ENCODE assay signal across 34 cellular contexts in genomic region chr6:65852369-65852852, GRCh38.
"Had no signal": no experiment of that assay in that cellular context is flagged by ENCODE, and none has a peak within 500 bp of the region (broad histone marks: within the 10 kb centered on the region; RNA-seq: fewer than 3 reads in every experiment).

No MANE protein-coding gene starts in this region.

- H3K4me2 ChIP-seq: KMS-11 had no signal

- H3K27ac ChIP-seq: KMS-11 had no signal

- H3K36me3 ChIP-seq: MG63 had no signal

- H3K9me3 ChIP-seq: MG63 had no signal

- H3K4me3 ChIP-seq: MG63 had no signal

- H3K27me3 ChIP-seq: MG63 had no signal

- DNase-seq: Karpas-422, Kasumi-1, KG1, MG63, MM.1S, MV-4-11, NCI-H1048, NCI-H1092, NCI-H1092 treated with DMSO at 0.1 percent for 48 hours, NCI-H1105, NCI-H1105 treated with DMSO at 0.1 percent for 48 hours, NCI-H1417, NCI-H1417 treated with DMSO at 0.1 percent for 48 hours, NCI-H1436, NCI-H1436 treated with DMSO at 0.1 percent for 48 hours, NCI-H146, NCI-H1694, NCI-H1694 treated with DMSO at 0.1 percent for 48 hours, NCI-H187, NCI-H187 treated with DMSO at 0.1 percent for 48 hours, NCI-H1930, NCI-H2029, NCI-H2029 treated with DMSO at 0.1 percent for 48 hours, NCI-H2081, NCI-H2081 treated with DMSO at 0.1 percent for 48 hours, NCI-H2107, NCI-H2171, NCI-H2171 treated with DMSO at 0.1 percent for 48 hours, NCI-H2227 treated with DMSO at 0.1 percent for 48 hours, NCI-H226, NCI-H345, NCI-H446, NCI-H446 treated with DMSO at 0.1 percent for 48 hours had no signal

- H3K9ac ChIP-seq: KMS-11 had no signal
